Comparison of ENCODE assay signal across 27 cellular contexts in the genomic region with DNA sequence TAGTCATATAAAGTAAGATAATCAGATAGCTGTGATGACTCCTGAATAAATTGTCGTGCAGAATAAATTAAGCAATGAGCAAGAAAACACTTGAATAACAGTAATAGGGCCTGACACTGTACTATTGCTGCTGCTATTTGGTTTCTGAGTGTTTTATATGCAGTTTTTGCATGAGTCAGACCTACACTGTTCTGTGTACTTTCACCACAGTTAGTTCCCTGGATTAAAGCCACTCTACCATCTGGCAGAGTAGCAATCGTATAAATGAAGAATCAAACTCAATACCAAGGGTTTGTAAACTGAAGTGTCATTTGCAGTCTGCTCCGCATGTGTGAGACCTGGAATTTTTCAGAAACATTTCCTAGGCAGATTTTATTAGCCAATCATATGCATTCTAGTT.
DNase-seq lines count a peak whose midpoint lies in the region; TF ChIP-seq lines count a peak whose summit lies in the region.
"Had no signal": no experiment of that assay in that cellular context is flagged by ENCODE, and none has a peak within 500 bp of the region (broad histone marks: within the 10 kb centered on the region; RNA-seq: fewer than 3 reads in every experiment).

No MANE protein-coding gene starts in this region.

- no peaks in the 10 kb centered on the region for H3K27me3 Mint-ChIP-seq in type B pancreatic cell
- H3K27me3 Mint-ChIP-seq: CD8-positive, alpha-beta memory T cell; dendritic cell treated with granulocyte-macrophage colony-stimulating factor and Interleukin-4, amounts not matched to agents 40 ng/mL and 50 ng/mL, for 4 days; memory B cell had no signal

- in situ Hi-C loops in G401 (cut with HindIII; ENCODE audit: low sequenced_read_pairs) = no loop called here
- in situ Hi-C loops in astrocyte of the cerebellum (cut with HindIII; ENCODE audit: low sequenced_read_pairs) = no loop called here

- H3K4me3 ChIP-seq in astrocyte of the cerebellum (ENCODE audit: low read depth, low read length) = no peak overlapping the region
- H3K4me3 ChIP-seq: HAP-1, right lobe of liver, upper lobe of left lung had no signal

- no peak for TF ChIP-seq CTCF in astrocyte of the cerebellum (IDR thresholded peaks at IDR 0.05; ENCODE audit: low read depth, low read length, missing control alignments)
- no peak for TF ChIP-seq CTCF in type B pancreatic cell (conservative IDR thresholded peaks at IDR 0.05)

- H3K27ac Mint-ChIP-seq in type B pancreatic cell = no peak overlapping the region
- H3K27ac Mint-ChIP-seq: CD8-positive, alpha-beta memory T cell; dendritic cell treated with granulocyte-macrophage colony-stimulating factor and Interleukin-4, amounts not matched to agents 40 ng/mL and 50 ng/mL, for 4 days; immature natural killer cell; memory B cell had no signal

- H3K4me1 Mint-ChIP-seq in type B pancreatic cell (ENCODE audit: unreplicated experiment) = no peaks in the 10 kb centered on the region
- H3K4me1 Mint-ChIP-seq: CD8-positive, alpha-beta memory T cell; immature natural killer cell; memory B cell had no signal

- no peak overlapping the region for H3K4me3 Mint-ChIP-seq in type B pancreatic cell
- H3K4me3 Mint-ChIP-seq: CD8-positive, alpha-beta memory T cell; dendritic cell treated with granulocyte-macrophage colony-stimulating factor and Interleukin-4, amounts not matched to agents 40 ng/mL and 50 ng/mL, for 4 days; immature natural killer cell; memory B cell had no signal

- DNase-seq in Ammon's horn (ENCODE audit: low spot score) (peak; percentile 59), G401 (ENCODE audit: low spot score) (peak; percentile 50), NCI-H524 treated with DMSO at 0.1 percent for 48 hours (lab: John Stamatoyannopoulos, UW) (peak; percentile 82), astrocyte of the cerebellum (ENCODE audit: low read depth) (peak; percentile 15), type B pancreatic cell (ENCODE audit: extremely low spot score, unreplicated experiment) (no peak), mucosa of gallbladder (ENCODE audit: low spot score) (no peak), NCI-H1105 (lab: John Stamatoyannopoulos, UW) (no peak), activated gamma-delta T cell treated with Interleukin-2 at 50 U/mL for 16 hours (no peak)
- DNase-seq: activated CD4-positive, alpha-beta T cell treated with anti-CD3 and anti-CD28 coated beads, Interleukin-2, amount 50 U/mL, for 1 hour; activated naive CD4-positive, alpha-beta T cell treated with anti-CD3 and anti-CD28 coated beads, Interleukin-2, amount 50 U/mL, for 16 hours; activated T-cell treated with anti-CD3 and anti-CD28 coated beads, Interleukin-2, amount 50 U/mL, for 48 hours; amygdala; BE2C; CD8-positive, alpha-beta memory T cell; GDM1; hypothalamus; immature natural killer cell; IMR-90; NCI-H1048; NCI-H2029; OCI-M1; right lobe of liver; stimulated activated CD4-positive, alpha-beta T cell treated with anti-CD3 and anti-CD28 coated beads, Interleukin-4, amount 100 ng/mL, for 1 hour; upper lobe of left lung had no signal

- no peaks in the 10 kb centered on the region for H3K36me3 Mint-ChIP-seq in type B pancreatic cell
- H3K36me3 Mint-ChIP-seq: CD8-positive, alpha-beta memory T cell; immature natural killer cell; memory B cell had no signal

- H3K9me3 Mint-ChIP-seq in type B pancreatic cell = no peaks in the 10 kb centered on the region
- H3K9me3 Mint-ChIP-seq: dendritic cell treated with granulocyte-macrophage colony-stimulating factor and Interleukin-4, amounts not matched to agents 40 ng/mL and 50 ng/mL, for 4 days; memory B cell had no signal

Comparison
In these comparisons a context has a peak if more than half of its experiments do, and no peak if none do; other contexts are left out.
1. DNase-seq: peak in Ammon's horn (single experiment), G401 (single experiment), NCI-H524 treated with DMSO at 0.1 percent for 48 hours (single experiment) and astrocyte of the cerebellum (single experiment); none in type B pancreatic cell (single experiment), mucosa of gallbladder (single experiment), NCI-H1105 (single experiment) and activated gamma-delta T cell treated with Interleukin-2 at 50 U/mL for 16 hours (single experiment).